ENCODE assay signal across 1 cellular context in the genomic region with DNA sequence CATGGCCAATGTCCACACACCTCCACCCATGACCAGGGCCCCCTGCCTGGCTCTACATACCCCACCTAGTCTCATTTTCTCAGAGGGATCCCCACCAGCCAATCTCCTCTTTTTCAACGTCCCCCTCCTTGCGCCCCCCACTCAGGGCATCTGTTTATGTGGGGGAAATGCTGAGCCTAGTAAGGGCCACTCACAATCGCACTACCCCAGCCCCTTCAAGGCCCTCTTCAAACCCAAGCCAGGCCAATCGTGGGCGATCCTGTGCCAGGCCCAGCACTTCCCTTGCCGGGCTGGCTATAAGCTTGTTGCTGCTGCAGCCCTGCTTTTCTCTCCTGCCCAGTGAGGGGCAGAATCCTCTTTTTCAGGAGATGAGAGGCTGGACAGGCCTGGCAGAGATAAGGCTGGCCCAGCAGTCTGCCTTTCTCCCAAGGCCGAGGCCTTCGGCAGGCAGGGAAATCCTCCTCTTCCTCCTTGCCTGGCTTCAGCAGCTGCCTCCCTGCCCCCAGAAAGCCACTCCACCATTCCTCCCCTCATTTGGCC.
A peak's percentile ranks its signal among the peaks of the same experiment; 100 is the strongest.
TF ChIP-seq lines count a peak whose summit lies in the region.

No MANE protein-coding gene starts in this region.

TF ChIP-seq in K562, 482 proteins besides CTCF, POLR2A, EP300 and RAD21:
- TF ChIP-seq NR2C2 (CRISPR knock-in tag; IDR thresholded peaks at IDR 0.05) = no peak
- TF ChIP-seq NR2C2 (tag; IDR thresholded peaks at IDR 0.05) = no peak
- TF ChIP-seq ZNF507 (tag; conservative IDR thresholded peaks at IDR 0.05) = no peak
- TF ChIP-seq RAD51 (IDR thresholded peaks at IDR 0.05; ENCODE audit: borderline replicate concordance, low read depth) = no peak
- TF ChIP-seq ZNF347 (CRISPR knock-in tag; IDR thresholded peaks at IDR 0.05; ENCODE audit: low read depth) = no peak
- 0 out of 2 replicates have a peak, but pooled peaks have one; percentile 2 for TF ChIP-seq TFAP4 (CRISPR knock-in tag; IDR thresholded peaks at IDR 0.05; ENCODE audit: borderline replicate concordance)
